ENCODE assay signal across 11 cellular contexts in genomic region chr2:53519925-53520629, GRCh38.
DNase-seq lines count a peak whose midpoint lies in the region; ATAC-seq lines count a peak whose summit lies in the region.
"Had no signal": no experiment of that assay in that cellular context is flagged by ENCODE, and none has a peak within 500 bp of the region (broad histone marks: within the 10 kb centered on the region; RNA-seq: fewer than 3 reads in every experiment).

No MANE protein-coding gene starts in this region.

- no peaks in the 10 kb centered on the region for H3K9me3 ChIP-seq in stomach smooth muscle (ENCODE audit: control insufficient read depth in 2 of 2, low read length in 2 of 2)
- H3K9me3 ChIP-seq: transverse colon had no signal

- DNase-seq in NCI-H82 (lab: John Stamatoyannopoulos, UW), result peak; percentile 65
- DNase-seq in NCI-H82 treated with DMSO at 0.1 percent for 48 hours (lab: John Stamatoyannopoulos, UW; ENCODE audit: unreplicated experiment), result no peak
- DNase-seq in NCI-H446 treated with DMSO at 0.1 percent for 48 hours (lab: John Stamatoyannopoulos, UW), result peak; percentile 73
- peak; percentile 81 for DNase-seq in foreskin melanocyte
- DNase-seq in MV-4-11 (lab: John Stamatoyannopoulos, UW), result no peak
- DNase-seq: activated CD8-positive, alpha-beta memory T cell treated with anti-CD3 and anti-CD28 coated beads, Interleukin-2, amount 10 ng/mL, durations not matched to agents 7 days and 5 days; transverse colon had no signal

- no peak for ATAC-seq in GM21528 (IDR thresholded peaks at IDR 0.05; ENCODE audit: low FRiP score, unreplicated experiment)
- no peak for ATAC-seq in GM18520 (IDR thresholded peaks at IDR 0.05; ENCODE audit: unreplicated experiment)
- ATAC-seq: activated CD8-positive, alpha-beta memory T cell treated with anti-CD3 and anti-CD28 coated beads, Interleukin-2, amount 10 ng/mL, durations not matched to agents 7 days and 5 days had no signal

- H3K4me3 ChIP-seq in stomach smooth muscle (ENCODE audit: low read length in 2 of 2), result peak overlapping the region in 1 of 2 donors; percentile 5
- H3K4me3 ChIP-seq: coronary artery, transverse colon had no signal

- no peak overlapping the region for H3K9ac ChIP-seq in stomach smooth muscle (ENCODE audit: low read length in 2 of 2)

- H3K4me1 ChIP-seq in stomach smooth muscle (ENCODE audit: control insufficient read depth, insufficient read depth, low read length), result peaks cover 6% of the 10 kb centered on the region
- H3K4me1 ChIP-seq: transverse colon had no signal

- H3K36me3 ChIP-seq in stomach smooth muscle (ENCODE audit: control insufficient read depth in 2 of 2, insufficient read depth in 2 of 2, low read length in 2 of 2), result no peaks in the 10 kb centered on the region
- H3K36me3 ChIP-seq: transverse colon had no signal

- H3K27ac ChIP-seq in stomach smooth muscle (ENCODE audit: low read length), result peak overlapping the region; percentile 60
- H3K27ac ChIP-seq: transverse colon had no signal

- H3K27me3 ChIP-seq in stomach smooth muscle (ENCODE audit: control insufficient read depth in 1 of 2, insufficient read depth in 2 of 2, low read length in 2 of 2), result no peaks in the 10 kb centered on the region
- H3K27me3 ChIP-seq: transverse colon had no signal

Comparison
In these comparisons a context has a peak if more than half of its experiments do, and no peak if none do; other contexts are left out.
1. DNase-seq: peak in NCI-H82 (single experiment), NCI-H446 treated with DMSO at 0.1 percent for 48 hours (single experiment) and foreskin melanocyte (single experiment); none in NCI-H82 treated with DMSO at 0.1 percent for 48 hours (single experiment) and MV-4-11 (single experiment).